Comparison of ENCODE assay signal across 9 cellular contexts in genomic region chr10:86899670-86900276, GRCh38. TPM values are rescaled to one million over a fixed set of nuclear protein-coding genes. Genes with fewer than 3 reads are reported as not detected.
DNase-seq lines count a peak whose midpoint lies in the region; ATAC-seq and TF ChIP-seq lines count a peak whose summit lies in the region.
"Had no signal": no experiment of that assay in that cellular context is flagged by ENCODE, and none has a peak within 500 bp of the region (broad histone marks: within the 10 kb centered on the region; RNA-seq: fewer than 3 reads in every experiment).

No MANE protein-coding gene starts in this region.

- no peak overlapping the region for H3K27ac Mint-ChIP-seq in T-cell

- H3K36me3 ChIP-seq in colonic mucosa = no peaks in the 10 kb centered on the region

- POLR2A ChIA-PET in T-cell (lab: Charles Lee) = interaction anchor here in 1 of 2 donors (0.7 kb wide), 1 partner anchor 111 kb away, joined by 5 read pairs; no protein-coding TSS in a partner anchor

- H3K4me1 Mint-ChIP-seq in T-cell = no peaks in the 10 kb centered on the region

- DNase-seq in activated CD4-positive, alpha-beta T cell treated with anti-CD3 and anti-CD28 coated beads for 24 hours (ENCODE audit: low read depth in 2 of 2) = peak; percentile 4 to 18
- DNase-seq in activated CD4-positive, alpha-beta T cell treated with anti-CD3 and anti-CD28 coated beads for 1 hour = no peak
- DNase-seq in LNCaP clone FGC (ENCODE audit: low read depth) (no peak), T-cell (peak in 19 of 34 experiments; percentile 2 to 33 (median 17)), colonic mucosa (peak; percentile 84), left lobe of liver (ENCODE audit: low spot score) (peak; percentile 57), NCI-H2171 (lab: John Stamatoyannopoulos, UW) (no peak)
- DNase-seq in stimulated activated CD4-positive, alpha-beta T cell treated with anti-CD3 and anti-CD28 coated beads, TNF-alpha, amount 100 ng/mL, for 4 hours (ENCODE audit: low read depth in 3 of 3) = peak in 2 of 3 experiments; percentile 5 to 13

- no peaks in the 10 kb centered on the region for H3K9me3 ChIP-seq in colonic mucosa

- no peak overlapping the region for H3K4me3 Mint-ChIP-seq in T-cell

- no peak overlapping the region for H3K27ac ChIP-seq in colonic mucosa
- H3K27ac ChIP-seq: epithelial cell of prostate had no signal

- H3K9me3 Mint-ChIP-seq in T-cell = no peaks in the 10 kb centered on the region

- no peaks in the 10 kb centered on the region for H3K4me1 ChIP-seq in colonic mucosa

- TF ChIP-seq CTCF in LNCaP clone FGC (IDR thresholded peaks at IDR 0.05; ENCODE audit: control insufficient read depth, extremely low read depth, insufficient read depth) (peak; percentile 57), colonic mucosa (IDR thresholded peaks at IDR 0.05) (peak; percentile 72)

- ATAC-seq in T-cell (replicated peaks in 1 of 4) (peak in 1 of 4 experiments; percentile 35), left lobe of liver (peak; percentile 89)

- no peak overlapping the region for H3K4me3 ChIP-seq in LNCaP clone FGC (ENCODE audit: low read depth, low read length)
- H3K4me3 ChIP-seq in colonic mucosa = no peak overlapping the region

- H3K27me3 ChIP-seq in colonic mucosa = no peaks in the 10 kb centered on the region

- CTCF ChIA-PET in T-cell (lab: Charles Lee) = interaction anchor here (1.0 to 1.2 kb wide), 3 partner anchors 187 to 211 kb away, joined by 3 to 4 read pairs (median 4); no protein-coding TSS in a partner anchor

- H3K27me3 Mint-ChIP-seq in T-cell = no peaks in the 10 kb centered on the region

- no peak overlapping the region for H3K9ac ChIP-seq in colonic mucosa (ENCODE audit: low read depth in 2 of 2, low read length in 2 of 2)

- H3K36me3 Mint-ChIP-seq in T-cell = peaks cover 12% of the 10 kb centered on the region

- intact Hi-C loops in colonic mucosa (cut with DNase I) = loop anchor here (2.0 kb wide), 2 partner anchors 189 to 207 kb away; no protein-coding TSS in a partner anchor

RNA-seq across cellular contexts. Expression of gene MMRN2, which starts 57.6 kb away (rescaled TPM):
- total RNA-seq in T-cell (under 1 TPM in 4 of 5 donors, not detected in 1; 0.09 to 0.96 (median 0.33) TPM), colonic mucosa (1 to 10 TPM; 3.4 to 7.4 TPM), left lobe of liver (9.6 TPM)

RNA-seq across cellular contexts. Expression of gene SNCG, which starts 58.6 kb away (rescaled TPM):
- under 1 TPM in 3 of 5 donors, not detected in 2; 0.41 to 0.66 (median 0.44) TPM for total RNA-seq in T-cell
- 1 to 10 TPM; 2.6 to 6.6 TPM for total RNA-seq in colonic mucosa
- total RNA-seq in left lobe of liver = 2.0 TPM

Comparison
In these comparisons a context has a peak if more than half of its experiments do, and no peak if none do; other contexts are left out.
1. DNase-seq: peak in activated CD4-positive, alpha-beta T cell treated with anti-CD3 and anti-CD28 coated beads for 24 hours (2 of 2), T-cell (19 of 34), colonic mucosa (single experiment), left lobe of liver (single experiment) and stimulated activated CD4-positive, alpha-beta T cell treated with anti-CD3 and anti-CD28 coated beads, TNF-alpha, amount 100 ng/mL, for 4 hours (2 of 3); none in activated CD4-positive, alpha-beta T cell treated with anti-CD3 and anti-CD28 coated beads for 1 hour (single experiment), LNCaP clone FGC (single experiment) and NCI-H2171 (single experiment).